In the genomic region with DNA sequence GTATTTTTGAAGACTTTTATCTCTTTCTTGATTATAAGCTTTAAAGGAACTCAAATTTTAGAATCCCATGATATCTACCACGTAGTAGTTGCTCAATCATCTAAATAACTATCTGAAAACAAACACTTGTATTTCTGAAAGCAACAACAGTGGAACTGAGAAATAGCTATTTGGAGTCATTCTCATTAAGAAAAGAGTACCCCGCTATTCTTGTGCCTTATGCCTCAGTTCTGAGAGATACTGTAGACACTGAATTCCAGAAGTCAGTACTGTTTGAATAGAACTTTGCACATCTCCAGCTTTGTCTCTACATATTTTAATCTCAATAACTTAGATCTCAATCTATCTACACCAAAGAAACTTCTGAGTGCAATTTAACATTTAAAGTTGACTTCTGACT, we compare ENCODE assay signal across 20 cellular contexts. TPM values are rescaled to one million over a fixed set of nuclear protein-coding genes. Genes with fewer than 3 reads are reported as not detected.
DNase-seq lines count a peak whose midpoint lies in the region; ATAC-seq and TF ChIP-seq lines count a peak whose summit lies in the region.
"Had no signal": no experiment of that assay in that cellular context is flagged by ENCODE, and none has a peak within 500 bp of the region (broad histone marks: within the 10 kb centered on the region; RNA-seq: fewer than 3 reads in every experiment).

No MANE protein-coding gene starts in this region.

- no peak for ATAC-seq in DND-41 (ENCODE audit: insufficient read depth, low read depth)
- peak; percentile 45 for ATAC-seq in GM19351 (IDR thresholded peaks at IDR 0.05; ENCODE audit: unreplicated experiment)
- peak; percentile 51 for ATAC-seq in HG03095 (IDR thresholded peaks at IDR 0.05; ENCODE audit: unreplicated experiment)
- no peak for ATAC-seq in GM19452 (IDR thresholded peaks at IDR 0.05; ENCODE audit: unreplicated experiment)
- ATAC-seq: esophagus mucosa had no signal

- peaks cover 56% of the 10 kb centered on the region for H3K36me3 Mint-ChIP-seq in activated CD4-positive, alpha-beta T cell treated with anti-CD3 and anti-CD28 coated beads, Interleukin-2, amount 10 ng/mL, durations not matched to agents 7 days and 5 days (ENCODE audit: low read depth)
- peaks cover 51% of the 10 kb centered on the region for H3K36me3 Mint-ChIP-seq in endodermal cell (ENCODE audit: low read depth)

- 0 out of 2 replicates have a peak overlapping the region, but pooled peaks have one; percentile 31 for H3K4me2 ChIP-seq in DND-41 (ENCODE audit: insufficient read depth, low read length)
- peak overlapping the region; percentile 20 for H3K4me2 ChIP-seq in fibroblast of lung (ENCODE audit: extremely low read depth, insufficient read depth, low read length)

- H2AFZ ChIP-seq in DND-41 (ENCODE audit: low read depth, low read length) (no peak overlapping the region), fibroblast of lung (ENCODE audit: low read length) (no peak overlapping the region)
- H2AFZ ChIP-seq: parathyroid adenoma had no signal

- H3K36me3 ChIP-seq in DND-41 (ENCODE audit: insufficient read depth, low read length) = peaks cover 86% of the 10 kb centered on the region
- H3K36me3 ChIP-seq in fibroblast of lung (ENCODE audit: control insufficient read depth, insufficient read depth, low read length) = peaks cover 3% of the 10 kb centered on the region
- peaks cover 71% of the 10 kb centered on the region for H3K36me3 ChIP-seq in endodermal cell (ENCODE audit: control insufficient read depth, insufficient read depth, low read length)

- H3K4me3 Mint-ChIP-seq in activated CD4-positive, alpha-beta T cell treated with anti-CD3 and anti-CD28 coated beads, Interleukin-2, amount 10 ng/mL, durations not matched to agents 7 days and 5 days = no peak overlapping the region
- H3K4me3 Mint-ChIP-seq in endodermal cell = no peak overlapping the region
- H3K4me3 Mint-ChIP-seq: activated naive CD8-positive, alpha-beta T cell treated with anti-CD3 and anti-CD28 coated beads, Interleukin-2, amount 10 ng/mL, durations not matched to agents 7 days and 5 days had no signal

- H3K9me3 Mint-ChIP-seq in activated CD4-positive, alpha-beta T cell treated with anti-CD3 and anti-CD28 coated beads, Interleukin-2, amount 10 ng/mL, durations not matched to agents 7 days and 5 days = no peaks in the 10 kb centered on the region
- no peaks in the 10 kb centered on the region for H3K9me3 Mint-ChIP-seq in endodermal cell

- H3K79me2 ChIP-seq in DND-41 (ENCODE audit: insufficient read depth, low read length) = peaks cover 99% of the 10 kb centered on the region
- H3K79me2 ChIP-seq in fibroblast of lung (ENCODE audit: control insufficient read depth, insufficient read depth, low read length) = peaks cover 74% of the 10 kb centered on the region

- H4K20me1 ChIP-seq in DND-41 (ENCODE audit: insufficient read depth, low read length) (peaks cover 58% of the 10 kb centered on the region; the same call in 1 of the 2 replicates), fibroblast of lung (ENCODE audit: control insufficient read depth, extremely low read depth, insufficient read depth, low read length) (no peaks in the 10 kb centered on the region)

- H3K27me3 ChIP-seq in DND-41 (ENCODE audit: insufficient read depth, low read length, poor library complexity) (no peaks in the 10 kb centered on the region), fibroblast of lung (ENCODE audit: control insufficient read depth, insufficient read depth, low read length) (no peaks in the 10 kb centered on the region), endodermal cell (ENCODE audit: control insufficient read depth, insufficient read depth, low read length, poor library complexity, severe bottlenecking) (no peaks in the 10 kb centered on the region)
- H3K27me3 ChIP-seq: SJCRH30 had no signal

- CTCF ChIA-PET in activated CD4-positive, alpha-beta T cell treated with anti-CD3 and anti-CD28 coated beads, Interleukin-2, amount 10 ng/mL, durations not matched to agents 7 days and 5 days (lab: Charles Lee) = interaction anchor here (1.1 to 1.9 kb wide), 2 partner anchors 9 to 143 kb away, joined by 3 to 8 read pairs; no protein-coding TSS in a partner anchor

- no peak overlapping the region for H3K27ac Mint-ChIP-seq in activated CD4-positive, alpha-beta T cell treated with anti-CD3 and anti-CD28 coated beads, Interleukin-2, amount 10 ng/mL, durations not matched to agents 7 days and 5 days
- H3K27ac Mint-ChIP-seq in endodermal cell = no peak overlapping the region
- H3K27ac Mint-ChIP-seq: activated naive CD8-positive, alpha-beta T cell treated with anti-CD3 and anti-CD28 coated beads, Interleukin-2, amount 10 ng/mL, durations not matched to agents 7 days and 5 days had no signal

- H3K9ac ChIP-seq in DND-41 (ENCODE audit: low read depth, low read length) (no peak overlapping the region), fibroblast of lung (ENCODE audit: insufficient read depth, low read length) (no peak overlapping the region), endodermal cell (ENCODE audit: extremely low read depth, low read length, poor library complexity, severe bottlenecking) (no peak overlapping the region)
- H3K9ac ChIP-seq: parathyroid adenoma had no signal

- H3K27ac ChIP-seq in DND-41 (ENCODE audit: low read length) (no peak overlapping the region), fibroblast of lung (ENCODE audit: insufficient read depth, low read length) (no peak overlapping the region), endodermal cell (ENCODE audit: low read depth, low read length) (no peak overlapping the region)
- H3K27ac ChIP-seq: parathyroid adenoma, SJCRH30, skin epidermis had no signal

- H3K9me3 ChIP-seq in DND-41 (ENCODE audit: insufficient read depth, low read length, severe bottlenecking) (no peaks in the 10 kb centered on the region), fibroblast of lung (ENCODE audit: control insufficient read depth, insufficient read depth, low read depth, low read length) (no peaks in the 10 kb centered on the region), endodermal cell (ENCODE audit: control insufficient read depth, low read length) (no peaks in the 10 kb centered on the region)
- H3K9me3 ChIP-seq: SJCRH30 had no signal

- POLR2A ChIA-PET in activated CD4-positive, alpha-beta T cell treated with anti-CD3 and anti-CD28 coated beads, Interleukin-2, amount 10 ng/mL, durations not matched to agents 7 days and 5 days (lab: Charles Lee) = interaction anchor here (0.6 kb wide), 1 partner anchor 143 kb away, joined by 4 read pairs; no protein-coding TSS in a partner anchor

- H3K4me3 ChIP-seq in DND-41 (ENCODE audit: low read depth in 1 of 2, low read length in 2 of 2) (no peak overlapping the region), fibroblast of lung (replicated peaks in 1 of 4; ENCODE audit: control extremely low read depth in 1 of 4, insufficient read depth in 1 of 4, low read depth in 3 of 4, low read length in 4 of 4) (no peak overlapping the region), endodermal cell (ENCODE audit: low read length) (no peak overlapping the region)
- H3K4me3 ChIP-seq: lung, SJCRH30, skin epidermis had no signal

- H3K27me3 Mint-ChIP-seq in activated CD4-positive, alpha-beta T cell treated with anti-CD3 and anti-CD28 coated beads, Interleukin-2, amount 10 ng/mL, durations not matched to agents 7 days and 5 days = no peaks in the 10 kb centered on the region
- H3K27me3 Mint-ChIP-seq in endodermal cell (ENCODE audit: insufficient read depth) = no peaks in the 10 kb centered on the region
- H3K27me3 Mint-ChIP-seq: activated naive CD8-positive, alpha-beta T cell treated with anti-CD3 and anti-CD28 coated beads, Interleukin-2, amount 10 ng/mL, durations not matched to agents 7 days and 5 days had no signal

- TF ChIP-seq CTCF in DND-41 (IDR thresholded peaks at IDR 0.05; ENCODE audit: borderline replicate concordance, extremely low read depth, low read length, poor library complexity, severe bottlenecking) = no peak
- TF ChIP-seq CTCF in fibroblast of lung (conservative IDR thresholded peaks at IDR 0.05 in 1 of 2, IDR thresholded peaks at IDR 0.05 in 1 of 2; ENCODE audit: low read depth in 1 of 2, low read length in 2 of 2) = no peak
- no peak for TF ChIP-seq CTCF in endodermal cell (conservative IDR thresholded peaks at IDR 0.05)

- peaks cover 51% of the 10 kb centered on the region for H3K4me1 ChIP-seq in DND-41 (ENCODE audit: insufficient read depth, low read length)
- no peaks in the 10 kb centered on the region for H3K4me1 ChIP-seq in fibroblast of lung (ENCODE audit: control insufficient read depth, extremely low read depth, insufficient read depth, low read length)
- H3K4me1 ChIP-seq in endodermal cell (ENCODE audit: control insufficient read depth, insufficient read depth, low read length) = no peaks in the 10 kb centered on the region
- H3K4me1 ChIP-seq: parathyroid adenoma, SJCRH30 had no signal

- WGBS in endodermal cell (ENCODE audit: insufficient coverage in 1 of 2, insufficient read length in 1 of 2), 2 experiments = 92 to 100% methylated on average over 1 to 2 of the region's 2 CpGs

- DNase-seq in DND-41 (no peak), fibroblast of lung (ENCODE audit: low read depth in 2 of 2) (no peak), endodermal cell (no peak)
- no peak for DNase-seq in activated CD4-positive, alpha-beta T cell treated with anti-CD3 and anti-CD28 coated beads, Interleukin-2, amount 10 ng/mL, durations not matched to agents 7 days and 5 days
- DNase-seq: activated CD4-positive, alpha-beta T cell treated with anti-CD3 and anti-CD28 coated beads for 48 hours; activated CD8-positive, alpha-beta memory T cell treated with anti-CD3 and anti-CD28 coated beads, Interleukin-2, amount 50 U/mL, for 48 hours; activated naive CD8-positive, alpha-beta T cell treated with anti-CD3 and anti-CD28 coated beads, Interleukin-2, amount 10 ng/mL, durations not matched to agents 7 days and 5 days; Kasumi-1; NCI-H1417; NCI-H2171; SJCRH30; stimulated activated CD4-positive, alpha-beta T cell treated with anti-CD3 and anti-CD28 coated beads, Interleukin-4, amount 100 ng/mL, for 4 hours; stimulated activated CD8-positive, alpha-beta memory T cell treated with anti-CD3 and anti-CD28 coated beads, Interleukin-4, amount 100 ng/mL, for 48 hours had no signal

- peaks cover 60% of the 10 kb centered on the region for H3K4me1 Mint-ChIP-seq in activated CD4-positive, alpha-beta T cell treated with anti-CD3 and anti-CD28 coated beads, Interleukin-2, amount 10 ng/mL, durations not matched to agents 7 days and 5 days
- H3K4me1 Mint-ChIP-seq in endodermal cell = peaks cover 2% of the 10 kb centered on the region

RNA-seq across cellular contexts. Expression of a gene that starts 11.4 kb away (rescaled TPM):
- 48.0 and 48.4 TPM in 2 replicates for total RNA-seq in fibroblast of lung
- 18.2 and 20.3 TPM in 2 replicates for polyA plus RNA-seq in fibroblast of lung
- polyA plus RNA-seq in fibroblast of lung (2012) = 12.0 and 13.3 TPM in 2 replicates
- 3.1 TPM in 2 replicates for polyA minus RNA-seq in fibroblast of lung (ENCODE audit: low replicate concordance)
- 10 to 100 TPM; 42.7 to 54.5 TPM for total RNA-seq in activated CD4-positive, alpha-beta T cell treated with anti-CD3 and anti-CD28 coated beads, Interleukin-2, amount 10 ng/mL, durations not matched to agents 7 days and 5 days
- 10 to 100 TPM; 59.1 to 59.5 TPM for total RNA-seq in endodermal cell
- 46.9 TPM for polyA plus RNA-seq in endodermal cell (2013, experiment 1 of 2)
- 51.0 TPM for polyA plus RNA-seq in endodermal cell (2013, experiment 2 of 2)

Comparison
In these comparisons a context has a peak if more than half of its experiments do, and no peak if none do; other contexts are left out.
1. ATAC-seq: peak in GM19351 (single experiment) and HG03095 (single experiment); none in DND-41 (single experiment) and GM19452 (single experiment).